20 cellular contexts compared by ENCODE assay signal in genomic region chr7:106327538-106328481, GRCh38.
"Had no signal": no experiment of that assay in that cellular context is flagged by ENCODE, and none has a peak within 500 bp of the region (broad histone marks: within the 10 kb centered on the region; RNA-seq: fewer than 3 reads in every experiment).

No MANE protein-coding gene starts in this region.

- H3K27me3 ChIP-seq: left lung, pancreas, vagina had no signal

- ATAC-seq: left lung; naive thymus-derived CD8-positive, alpha-beta T cell; pancreas; right cardiac atrium; stimulated activated naive CD8-positive, alpha-beta T cell treated with anti-CD3 and anti-CD28 coated beads, Interleukin-15, amount 100 ng/mL, for 72 hours; WTC11 had no signal

- H3K36me3 ChIP-seq: left lung, pancreas, vagina had no signal

- H3K36me3 Mint-ChIP-seq: activated naive CD8-positive, alpha-beta T cell; mesothelial cell of epicardium; naive thymus-derived CD8-positive, alpha-beta T cell; type B pancreatic cell; WTC11 had no signal

- H3K27ac ChIP-seq: left lung, vagina had no signal

- FAIRE-seq: bronchial epithelial cell, endometrium, pancreas had no signal

- H3K27me3 Mint-ChIP-seq: activated naive CD8-positive, alpha-beta T cell; type B pancreatic cell had no signal

- H3K4me3 ChIP-seq: left lung, pancreas, vagina had no signal

- DNase-seq: activated naive CD4-positive, alpha-beta T cell; activated T-cell treated with anti-CD3 and anti-CD28 coated beads, Interleukin-2, amount 50 U/mL, for 1 hour; cerebellar nuclear complex; effector CD4-positive, alpha-beta T cell; foreskin melanocyte; left lung; naive thymus-derived CD8-positive, alpha-beta T cell; pancreas; right cardiac atrium; stimulated activated CD4-positive, alpha-beta T cell treated with anti-CD3 and anti-CD28 coated beads, Interleukin-1b, Interleukin-23, amount 100 ng/mL, for 48 hours; stimulated activated naive CD8-positive, alpha-beta T cell treated with anti-CD3 and anti-CD28 coated beads, Interleukin-15, amount 100 ng/mL, for 72 hours; T-helper 9 cell had no signal

- H3K9me3 ChIP-seq: left lung, pancreas, vagina had no signal

- H3K9me3 Mint-ChIP-seq: dendritic cell treated with granulocyte-macrophage colony-stimulating factor and Interleukin-4, amounts not matched to agents 40 ng/mL and 50 ng/mL, for 4 days; mesothelial cell of epicardium; stimulated activated naive CD8-positive, alpha-beta T cell treated with anti-CD3 and anti-CD28 coated beads, Interleukin-15, amount 100 ng/mL, for 72 hours; type B pancreatic cell; WTC11 had no signal

- H3K4me3 Mint-ChIP-seq: activated naive CD8-positive, alpha-beta T cell; dendritic cell treated with granulocyte-macrophage colony-stimulating factor and Interleukin-4, amounts not matched to agents 40 ng/mL and 50 ng/mL, for 4 days; mesothelial cell of epicardium; naive thymus-derived CD8-positive, alpha-beta T cell; stimulated activated naive CD8-positive, alpha-beta T cell treated with anti-CD3 and anti-CD28 coated beads, Interleukin-15, amount 100 ng/mL, for 72 hours; type B pancreatic cell; WTC11 had no signal

- H3K27ac Mint-ChIP-seq: activated naive CD8-positive, alpha-beta T cell; dendritic cell treated with granulocyte-macrophage colony-stimulating factor and Interleukin-4, amounts not matched to agents 40 ng/mL and 50 ng/mL, for 4 days; mesothelial cell of epicardium; naive thymus-derived CD8-positive, alpha-beta T cell; type B pancreatic cell; WTC11 had no signal
